ENCODE assay signal across 1 cellular context in genomic region chr20:49484180-49485140, GRCh38.
TF ChIP-seq lines count a peak whose summit lies in the region.

No MANE protein-coding gene starts in this region.

TF ChIP-seq in HepG2, 621 proteins besides CTCF, POLR2A, EP300 and RAD21 (continued from another document and continues in another):
- no peak for TF ChIP-seq ZUFSP (CRISPR knock-in tag; IDR thresholded peaks at IDR 0.05; ENCODE audit: borderline replicate concordance)
- no peak for TF ChIP-seq ZNF550 (CRISPR knock-in tag; IDR thresholded peaks at IDR 0.05; ENCODE audit: borderline replicate concordance)
- peak; percentile 81 for TF ChIP-seq SALL1 (CRISPR knock-in tag; IDR thresholded peaks at IDR 0.05)
- TF ChIP-seq KDM5A (IDR thresholded peaks at IDR 0.05; ENCODE audit: borderline replicate concordance, low read length), result no peak
- no peak for TF ChIP-seq BCLAF1 (IDR thresholded peaks at IDR 0.05)
- no peak for TF ChIP-seq BRF2 (CRISPR knock-in tag; IDR thresholded peaks at IDR 0.05)
- 0 out of 2 replicates have a peak, but pooled peaks have one; percentile 22 for TF ChIP-seq ZNF891 (CRISPR knock-in tag; IDR thresholded peaks at IDR 0.05)
- no peak for TF ChIP-seq KLF11 (CRISPR knock-in tag; IDR thresholded peaks at IDR 0.05)
- TF ChIP-seq ZFYVE20 (CRISPR knock-in tag; IDR thresholded peaks at IDR 0.05; ENCODE audit: borderline replicate concordance, low read depth), result no peak
- TF ChIP-seq MAF1 (CRISPR knock-in tag; IDR thresholded peaks at IDR 0.05; ENCODE audit: borderline replicate concordance), result 0 out of 2 replicates have a peak, but pooled peaks have one; percentile 62
- no peak for TF ChIP-seq ZNF530 (CRISPR knock-in tag; IDR thresholded peaks at IDR 0.05; ENCODE audit: low read depth)
- peak; percentile 46; the same call in 1 of the 2 replicates for TF ChIP-seq PRDM10 (CRISPR knock-in tag; IDR thresholded peaks at IDR 0.05; ENCODE audit: low read depth)
- TF ChIP-seq ZNF576 (CRISPR knock-in tag; IDR thresholded peaks at IDR 0.05), result no peak
- TF ChIP-seq PRMT3 (CRISPR knock-in tag; IDR thresholded peaks at IDR 0.05; ENCODE audit: borderline replicate concordance, low read depth), result no peak
- TF ChIP-seq BRCA1 (CRISPR knock-in tag; IDR thresholded peaks at IDR 0.05), result no peak
- peak; percentile 91 for TF ChIP-seq ZNF205 (CRISPR knock-in tag; IDR thresholded peaks at IDR 0.05)
- TF ChIP-seq CSRNP1 (CRISPR knock-in tag; IDR thresholded peaks at IDR 0.05), result peak; percentile 78; the same call in 1 of the 2 replicates
- TF ChIP-seq ZNF333 (CRISPR knock-in tag; IDR thresholded peaks at IDR 0.05; ENCODE audit: borderline replicate concordance), result 0 out of 2 replicates have a peak, but pooled peaks have one; percentile 87
- TF ChIP-seq TAF15 (IDR thresholded peaks at IDR 0.05; ENCODE audit: low read depth, low read length, poor library complexity, severe bottlenecking), result peak; percentile 64
- TF ChIP-seq HDAC2 (CRISPR knock-in tag; IDR thresholded peaks at IDR 0.05), result peak; percentile 63; the same call in 1 of the 2 replicates
- no peak for TF ChIP-seq ZNF367 (CRISPR knock-in tag; IDR thresholded peaks at IDR 0.05; ENCODE audit: borderline replicate concordance)
- TF ChIP-seq TBP (CRISPR knock-in tag; IDR thresholded peaks at IDR 0.05), result no peak; the same call in 1 of the 2 replicates
- no peak for TF ChIP-seq JARID2 (CRISPR knock-in tag; IDR thresholded peaks at IDR 0.05; ENCODE audit: insufficient replicate concordance)
- no peak for TF ChIP-seq MBD4 (IDR thresholded peaks at IDR 0.05; ENCODE audit: borderline replicate concordance, low read length)
- no peak for TF ChIP-seq DZIP1 (CRISPR knock-in tag; IDR thresholded peaks at IDR 0.05)
- no peak for TF ChIP-seq IKZF1 (IDR thresholded peaks at IDR 0.05)
- peak; percentile 64; the same call in 1 of the 2 replicates for TF ChIP-seq ZNF614 (CRISPR knock-in tag; IDR thresholded peaks at IDR 0.05; ENCODE audit: borderline replicate concordance)
- TF ChIP-seq KLF12 (CRISPR knock-in tag; IDR thresholded peaks at IDR 0.05; ENCODE audit: borderline replicate concordance), result no peak
- no peak for TF ChIP-seq ZNF335 (CRISPR knock-in tag; IDR thresholded peaks at IDR 0.05)
- no peak for TF ChIP-seq PLSCR1 (CRISPR knock-in tag; IDR thresholded peaks at IDR 0.05; ENCODE audit: borderline replicate concordance)
- no peak for TF ChIP-seq BRD4 (CRISPR knock-in tag; IDR thresholded peaks at IDR 0.05)
- no peak; the same call in 1 of the 2 replicates for TF ChIP-seq NFYB (CRISPR knock-in tag; IDR thresholded peaks at IDR 0.05)
- no peak for TF ChIP-seq MLLT10 (CRISPR knock-in tag; IDR thresholded peaks at IDR 0.05)
- TF ChIP-seq CCDC6 (CRISPR knock-in tag; IDR thresholded peaks at IDR 0.05), result peak; percentile 89
- TF ChIP-seq YY1 (IDR thresholded peaks at IDR 0.05; ENCODE audit: insufficient read depth, insufficient replicate concordance, low read depth, low read length), result peak; percentile 67
- no peak; the same call in 1 of the 2 replicates for TF ChIP-seq DNMT1 (CRISPR knock-in tag; IDR thresholded peaks at IDR 0.05)
- peak; percentile 76; the same call in 1 of the 2 replicates for TF ChIP-seq AHR (CRISPR knock-in tag; IDR thresholded peaks at IDR 0.05)
- TF ChIP-seq ZBTB39 (CRISPR knock-in tag; IDR thresholded peaks at IDR 0.05), result no peak
- TF ChIP-seq SNAI1 (CRISPR knock-in tag; IDR thresholded peaks at IDR 0.05; ENCODE audit: borderline replicate concordance), result no peak
- TF ChIP-seq ZBTB14 (CRISPR knock-in tag; IDR thresholded peaks at IDR 0.05), result peak; percentile 47
- TF ChIP-seq KLF9 (CRISPR knock-in tag; IDR thresholded peaks at IDR 0.05; ENCODE audit: low read depth), result no peak
- TF ChIP-seq ZNF782 (CRISPR knock-in tag; IDR thresholded peaks at IDR 0.05; ENCODE audit: borderline replicate concordance), result peak; percentile 67; the same call in 1 of the 2 replicates
- TF ChIP-seq HNF4G (IDR thresholded peaks at IDR 0.05; ENCODE audit: borderline replicate concordance, low read depth, low read length), result no peak
- 0 out of 2 replicates have a peak, but pooled peaks have one; percentile 30 for TF ChIP-seq HNF4G (CRISPR knock-in tag; IDR thresholded peaks at IDR 0.05; ENCODE audit: borderline replicate concordance, low read depth)
